Comparison of ENCODE assay signal across 1 cellular context in the genomic region with DNA sequence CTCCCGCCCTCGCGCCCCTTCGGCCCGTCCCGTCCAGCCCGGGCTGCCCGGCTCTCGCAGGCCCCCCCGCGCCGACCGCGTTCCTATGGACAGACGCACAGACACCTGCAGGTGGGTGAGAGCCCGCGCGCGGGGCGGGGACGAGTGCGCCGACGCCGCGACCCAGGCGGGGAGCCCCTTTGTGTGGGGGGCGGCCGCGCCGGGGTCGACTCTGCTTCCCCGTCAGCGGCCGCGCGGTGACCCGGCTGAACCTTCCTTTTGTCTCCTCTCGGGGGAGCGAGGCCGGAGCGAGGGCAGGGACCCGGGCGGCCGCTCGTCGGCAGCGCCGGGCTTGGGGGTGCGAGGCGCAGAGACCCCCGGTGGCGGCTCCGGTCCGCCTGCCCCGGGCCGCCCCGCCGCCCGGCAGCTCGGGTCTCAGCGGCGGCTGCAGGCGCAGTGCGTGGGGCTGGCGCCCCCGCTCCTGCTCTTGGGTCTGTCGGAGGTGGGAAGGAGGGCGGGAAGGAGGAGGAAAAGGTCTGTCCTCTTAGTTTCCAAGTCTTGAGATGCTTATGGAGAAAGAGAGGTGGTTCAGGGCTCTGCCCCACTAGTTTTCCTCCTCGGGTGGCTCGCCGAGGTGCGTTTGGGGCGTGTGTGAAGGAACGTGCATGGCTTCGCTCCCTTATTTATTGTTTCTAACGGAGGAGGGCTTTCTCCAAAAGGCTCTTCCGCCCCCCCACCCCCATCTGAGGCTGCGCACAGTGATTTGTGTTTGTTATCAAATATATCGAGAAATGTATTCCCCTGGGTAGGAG.
TF ChIP-seq lines count a peak whose summit lies in the region.

No MANE protein-coding gene starts in this region.

TF ChIP-seq in HCT116, 20 proteins besides CTCF, POLR2A, EP300 and RAD21 (continued from another document):
- no peak for TF ChIP-seq YY1 (IDR thresholded peaks at IDR 0.05; ENCODE audit: extremely low read depth, insufficient replicate concordance, low read depth, low read length)
- no peak for TF ChIP-seq CBX3 (IDR thresholded peaks at IDR 0.05; ENCODE audit: low read depth)
- TF ChIP-seq ZNF274 (IDR thresholded peaks at IDR 0.05; ENCODE audit: low read depth, low read length) = no peak
- TF ChIP-seq EGR1 (IDR thresholded peaks at IDR 0.05; ENCODE audit: low read depth) = 0 out of 2 replicates have a peak, but pooled peaks have one; percentile 34
